8 cellular contexts compared by ENCODE assay signal in genomic region chr16:4734063-4734729, GRCh38. TPM values are rescaled to one million over a fixed set of nuclear protein-coding genes. Genes with fewer than 3 reads are reported as not detected.
DNase-seq lines count a peak whose midpoint lies in the region; ATAC-seq and TF ChIP-seq lines count a peak whose summit lies in the region.

Gene ANKS3 (minus strand): TSS chr16:4734271. CDS start chr16:4730149, 4,122 bp downstream.
Gene DNAAF8 (plus strand): TSS chr16:4734537. CDS start chr16:4736515, 1,978 bp downstream.

- H3K36me3 Mint-ChIP-seq in activated CD4-positive, alpha-beta T cell treated with anti-CD3 and anti-CD28 coated beads, Interleukin-2, amount 10 ng/mL, durations not matched to agents 24 days and 14 days (ENCODE audit: low read depth) = peaks cover 2% of the 10 kb centered on the region

- peaks cover 13% of the 10 kb centered on the region for H3K4me1 Mint-ChIP-seq in activated CD4-positive, alpha-beta T cell treated with anti-CD3 and anti-CD28 coated beads, Interleukin-2, amount 10 ng/mL, durations not matched to agents 24 days and 14 days

- peaks cover 1% of the 10 kb centered on the region; the same call in 1 of the 2 replicates for H3K36me3 ChIP-seq in BJ (ENCODE audit: control insufficient read depth, insufficient read depth, low read length)

- POLR2A ChIA-PET in BJ (lab: Charles Lee) = interaction anchor here (0.6 to 0.7 kb wide), 2 partner anchors 68 to 209 kb away, joined by 3 to 5 read pairs; partner anchors contain the start of gene ROGDI

- DNase-seq in BJ (ENCODE audit: low read depth) (peak; percentile 89), GM19238 (ENCODE audit: insufficient read length, low spot score) (peak; percentile 91), NCI-H524 (lab: John Stamatoyannopoulos, UW) (peak; percentile 93 to 96), dedifferentiated amniotic fluid mesenchymal stem cell (ENCODE audit: extremely low spot score) (peak; percentile 98), left lobe of liver (ENCODE audit: low spot score) (peak; percentile 98)
- DNase-seq in activated CD4-positive, alpha-beta T cell treated with anti-CD3 and anti-CD28 coated beads, Interleukin-2, amount 10 ng/mL, durations not matched to agents 24 days and 14 days = peak; percentile 96
- peak; percentile 80 to 82 for DNase-seq in stimulated activated CD4-positive, alpha-beta T cell treated with anti-CD3 and anti-CD28 coated beads, Interleukin-2, amount 100 ng/mL, for 24 hours

- CTCF ChIA-PET in BJ (lab: Yijun Ruan, JAX) = interaction anchor here (0.6 to 1.3 kb wide), 4 partner anchors 13 to 331 kb away, joined by 3 to 5 read pairs (median 4); no protein-coding TSS in a partner anchor

- no peaks in the 10 kb centered on the region for H3K27me3 Mint-ChIP-seq in activated CD4-positive, alpha-beta T cell treated with anti-CD3 and anti-CD28 coated beads, Interleukin-2, amount 10 ng/mL, durations not matched to agents 24 days and 14 days

- peak; percentile 81 for ATAC-seq in HG03439 (IDR thresholded peaks at IDR 0.05; ENCODE audit: unreplicated experiment)
- peak; percentile 95 for ATAC-seq in left lobe of liver

- intact Hi-C loops in activated CD4-positive, alpha-beta T cell treated with anti-CD3 and anti-CD28 coated beads, Interleukin-2, amount 10 ng/mL, durations not matched to agents 24 days and 14 days (cut with micrococcal nuclease) = loop anchor here (1.0 to 2.0 kb wide), 5 partner anchors 33 to 223 kb away; partner anchors contain the start of genes NUDT16L1, ROGDI and ZNF500

- H3K27me3 ChIP-seq in BJ (ENCODE audit: control insufficient read depth, insufficient read depth, low read length) = no peaks in the 10 kb centered on the region

- H3K4me3 Mint-ChIP-seq in activated CD4-positive, alpha-beta T cell treated with anti-CD3 and anti-CD28 coated beads, Interleukin-2, amount 10 ng/mL, durations not matched to agents 24 days and 14 days = peak within 1 kb of the TSS; percentile 93

- H3K27ac Mint-ChIP-seq in activated CD4-positive, alpha-beta T cell treated with anti-CD3 and anti-CD28 coated beads, Interleukin-2, amount 10 ng/mL, durations not matched to agents 24 days and 14 days = peak within 1 kb of the TSS; percentile 91

- no peaks in the 10 kb centered on the region for H3K9me3 Mint-ChIP-seq in activated CD4-positive, alpha-beta T cell treated with anti-CD3 and anti-CD28 coated beads, Interleukin-2, amount 10 ng/mL, durations not matched to agents 24 days and 14 days

- TF ChIP-seq CTCF in BJ (IDR thresholded peaks at IDR 0.05; ENCODE audit: insufficient read depth, low read depth, low read length) = no peak

- H3K4me3 ChIP-seq in BJ (ENCODE audit: low read depth, low read length) = peak within 1 kb of the TSS; percentile 86

RNA-seq across cellular contexts. Expression of gene ANKS3, which starts in this region (rescaled TPM):
- polyA plus RNA-seq in BJ (2011; rRNA removed) = 14.6 and 23.7 TPM in 2 replicates
- polyA minus RNA-seq in BJ (2011; rRNA and poly(A)+ RNA removed) = 15.1 and 29.6 TPM in 2 replicates
- total RNA-seq in activated CD4-positive, alpha-beta T cell treated with anti-CD3 and anti-CD28 coated beads, Interleukin-2, amount 10 ng/mL, durations not matched to agents 24 days and 14 days = 21.8 and 22.3 TPM in 2 replicates
- total RNA-seq in left lobe of liver = 10.6 TPM

RNA-seq across cellular contexts. Expression of gene DNAAF8, which starts in this region (rescaled TPM):
- 1.9 and 2.2 TPM in 2 replicates for polyA plus RNA-seq in BJ (2011; rRNA removed)
- polyA minus RNA-seq in BJ (2011; rRNA and poly(A)+ RNA removed) = 2.0 and 3.5 TPM in 2 replicates
- total RNA-seq in activated CD4-positive, alpha-beta T cell treated with anti-CD3 and anti-CD28 coated beads, Interleukin-2, amount 10 ng/mL, durations not matched to agents 24 days and 14 days = not detected in 2 replicates
- total RNA-seq in left lobe of liver = 0.45 TPM

Comparison
In these comparisons a context has a peak if more than half of its experiments do, and no peak if none do; other contexts are left out.
1. Peak in every context shown above with its lines: DNase-seq, ATAC-seq and H3K4me3 ChIP-seq.